ENCODE assay signal across 9 cellular contexts in genomic region chr3:101851833-101852232, GRCh38. TPM values are rescaled to one million over a fixed set of nuclear protein-coding genes. Genes with fewer than 3 reads are reported as not detected.
DNase-seq lines count a peak whose midpoint lies in the region; ATAC-seq, FAIRE-seq and TF ChIP-seq lines count a peak whose summit lies in the region.
"Had no signal": no experiment of that assay in that cellular context is flagged by ENCODE, and none has a peak within 500 bp of the region (broad histone marks: within the 10 kb centered on the region; RNA-seq: fewer than 3 reads in every experiment).

No MANE protein-coding gene starts in this region.

- no peak for TF ChIP-seq RAD21 in GM12878 (IDR thresholded peaks at IDR 0.05; ENCODE audit: insufficient read depth, low read depth, low read length)

- peaks cover 10% of the 10 kb centered on the region for H3K79me1 ChIP-seq in neuronal stem cell (ENCODE audit: low read depth, low read length)

- H4K91ac ChIP-seq in neuronal stem cell (ENCODE audit: low read depth, low read length, poor library complexity) = no peak overlapping the region

- H3K23ac ChIP-seq in neuronal stem cell (ENCODE audit: low read depth, low read length, poor library complexity) = no peak overlapping the region

- H3K4me3 ChIP-seq in cardiac muscle cell (peak overlapping the region; percentile 97), GM12878 (peak overlapping the region; percentile 75), lung (peak overlapping the region; percentile 28), upper lobe of left lung (peak overlapping the region; percentile 16 to 93 (median 73)), neuronal stem cell (ENCODE audit: low read length in 2 of 2) (no peak overlapping the region)

- no peak overlapping the region for H3K27ac ChIP-seq in cardiac muscle cell
- peak overlapping the region; percentile 93 for H3K27ac ChIP-seq in GM12878 (ENCODE audit: control insufficient read depth, insufficient read depth)
- peak overlapping the region; percentile 36 to 39 for H3K27ac ChIP-seq in lung (ENCODE audit: low read depth in 1 of 2, low read length in 1 of 2)
- H3K27ac ChIP-seq in upper lobe of left lung = peak overlapping the region; percentile 98 to 100 (median 99)
- H3K27ac ChIP-seq in neuronal stem cell (replicated peaks; ENCODE audit: low read length) = no peak overlapping the region

- H3K79me2 ChIP-seq in GM12878 (ENCODE audit: control insufficient read depth, insufficient read depth, low read length) = peaks cover 81% of the 10 kb centered on the region

- ATAC-seq in left cardiac atrium (no peak), GM12878 (no peak), lung (ENCODE audit: insufficient read depth, low FRiP score) (no peak), upper lobe of left lung (ENCODE audit: low FRiP score in 2 of 2) (no peak)

- RAD21 ChIA-PET in GM12878 (lab: Charles Lee; ENCODE audit: unreplicated experiment) = interaction anchor here (0.8 to 5.1 kb wide), 32 partner anchors 9 to 384 kb away, joined by 3 to 44 read pairs (median 5); no protein-coding TSS in a partner anchor

- in situ Hi-C loops in GM12878 (cut with MboI) = no loop called here

- CTCF ChIA-PET in GM12878 (lab: Yijun Ruan, JAX) = interaction anchor here (0.5 to 3.3 kb wide), 14 partner anchors 17 to 377 kb away, joined by 3 to 22 read pairs (median 4); no protein-coding TSS in a partner anchor

- POLR2A ChIA-PET in GM12878 (lab: Charles Lee) = interaction anchor here (0.9 to 2.3 kb wide), 12 partner anchors 10 to 186 kb away, joined by 3 to 21 read pairs (median 8); partner anchors contain the start of gene RPL24

- no peak overlapping the region for H2BK5ac ChIP-seq in neuronal stem cell (ENCODE audit: low read length)

- intact Hi-C loops in left cardiac atrium (cut with DNase I) = loop anchor here in 1 of 2 donors (5.0 kb wide), 1 partner anchor 40 kb away; no protein-coding TSS in a partner anchor
- intact Hi-C loops in GM12878 (cut with micrococcal nuclease; ENCODE audit: unreplicated experiment) = loop anchor here (2.0 to 5.0 kb wide), 5 partner anchors 39 to 205 kb away; no protein-coding TSS in a partner anchor

- TF ChIP-seq POLR2A in GM12878 (IDR thresholded peaks at IDR 0.05; ENCODE audit: low read depth, low read length) = no peak
- no peak for TF ChIP-seq POLR2A in upper lobe of left lung (IDR thresholded peaks at IDR 0.05)

- no peak overlapping the region for H2AK5ac ChIP-seq in neuronal stem cell (ENCODE audit: low read depth, low read length)

- no peak for TF ChIP-seq EP300 in GM12878 (IDR thresholded peaks at IDR 0.05; ENCODE audit: borderline replicate concordance in 1 of 2, control insufficient read depth in 1 of 2, low read depth in 2 of 2, low read length in 2 of 2)
- no peak for TF ChIP-seq EP300 in upper lobe of left lung (IDR thresholded peaks at IDR 0.05)

- no peaks in the 10 kb centered on the region for H4K20me1 ChIP-seq in GM12878 (ENCODE audit: control insufficient read depth, insufficient read depth)

- H3K4me2 ChIP-seq in GM12878 (ENCODE audit: control insufficient read depth, insufficient read depth) (peak overlapping the region; percentile 68), neuronal stem cell (ENCODE audit: insufficient read depth, low read length, poor library complexity, severe bottlenecking) (no peak overlapping the region)

- no peak overlapping the region for H3K14ac ChIP-seq in neuronal stem cell (ENCODE audit: low read length)

- no peak overlapping the region for H2BK12ac ChIP-seq in neuronal stem cell (ENCODE audit: low read length)

- SMC1A ChIA-PET in GM12878 (lab: Charles Lee; ENCODE audit: uncharacterized antibody, unreplicated experiment) = interaction anchor here (0.7 to 10.9 kb wide), 36 partner anchors 8 to 377 kb away, joined by 3 to 72 read pairs (median 6); no protein-coding TSS in a partner anchor

- peaks cover 50% of the 10 kb centered on the region for H3K36me3 ChIP-seq in cardiac muscle cell
- H3K36me3 ChIP-seq in GM12878 (ENCODE audit: control insufficient read depth in 2 of 2, insufficient read depth in 2 of 2, low read length in 1 of 2) = peaks cover 16 to 40% of the 10 kb centered on the region in 2 experiments
- peaks cover 18 to 35% of the 10 kb centered on the region in 2 donors for H3K36me3 ChIP-seq in lung (ENCODE audit: control insufficient read depth in 2 of 2, insufficient read depth in 2 of 2, low read length in 2 of 2)
- H3K36me3 ChIP-seq in upper lobe of left lung = peaks cover 39 to 51% (median 45%) of the 10 kb centered on the region in 4 donors
- peaks cover 21 to 50% of the 10 kb centered on the region in 2 donors for H3K36me3 ChIP-seq in neuronal stem cell (replicated peaks in 1 of 2; ENCODE audit: control insufficient read depth in 2 of 2, insufficient read depth in 2 of 2, low read length in 2 of 2)

- FAIRE-seq in GM12878 (lab: Jason Lieb, UNC) = no peak

- H3K9me3 ChIP-seq in cardiac muscle cell (ENCODE audit: low read depth) (no peaks in the 10 kb centered on the region), GM12878 (replicated peaks; ENCODE audit: control insufficient read depth, insufficient read depth, low read length) (no peaks in the 10 kb centered on the region), lung (ENCODE audit: control insufficient read depth in 2 of 2, insufficient read depth in 1 of 2, low read length in 1 of 2) (no peaks in the 10 kb centered on the region), upper lobe of left lung (no peaks in the 10 kb centered on the region), neuronal stem cell (replicated peaks in 1 of 2; ENCODE audit: control insufficient read depth in 2 of 2, insufficient read depth in 1 of 2, low read depth in 1 of 2, low read length in 2 of 2) (no peaks in the 10 kb centered on the region)

- H2BK15ac ChIP-seq in neuronal stem cell (ENCODE audit: low read length) = no peak overlapping the region

- WGBS in GM12878 (ENCODE audit: insufficient coverage, insufficient replicate concordance, low lambda C conversion rate, missing lambda C conversion rate) = 61% methylated on average over 4 of the region's 4 CpGs
- WGBS in lung, 2 donors = 32 to 47% methylated on average over 4 of the region's 4 CpGs
- WGBS in upper lobe of left lung, 2 donors = 38 to 51% methylated on average over 4 of the region's 4 CpGs
- WGBS in neuronal stem cell (ENCODE audit: extremely low coverage in 2 of 2, insufficient read length in 2 of 2, insufficient replicate concordance in 1 of 2), 2 donors = no CpG with 5 or more reads among the region's 4 CpGs

- BruUV-seq in GM12878 (replicated peaks; lab: Mats Ljungman, UMichigan) = no TSS peak

- H2AFZ ChIP-seq in GM12878 (ENCODE audit: control insufficient read depth, low read depth, low read length) (no peak overlapping the region), neuronal stem cell (ENCODE audit: low read length) (no peak overlapping the region)

- H3K4ac ChIP-seq in neuronal stem cell (ENCODE audit: low read length) = no peak overlapping the region

- TF ChIP-seq CTCF in cardiac muscle cell (IDR thresholded peaks at IDR 0.05; ENCODE audit: low read depth, low read length) = no peak
- no peak for TF ChIP-seq CTCF in GM12878 (IDR thresholded peaks at IDR 0.05 in 2 of 3, conservative IDR thresholded peaks at IDR 0.05 in 1 of 3; ENCODE audit: control insufficient read depth in 2 of 3, extremely low read depth in 1 of 3, insufficient read depth in 1 of 3, low read depth in 3 of 3, low read length in 3 of 3)
- TF ChIP-seq CTCF in lung (IDR thresholded peaks at IDR 0.05; ENCODE audit: control extremely low read depth, extremely low read depth) = no peak
- TF ChIP-seq CTCF in upper lobe of left lung (IDR thresholded peaks at IDR 0.05) = no peak

- no peak overlapping the region for H2BK120ac ChIP-seq in neuronal stem cell (ENCODE audit: low read depth, low read length)

- no peak overlapping the region for H4K8ac ChIP-seq in neuronal stem cell (ENCODE audit: low read depth, low read length)

- H3K9ac ChIP-seq in GM12878 (ENCODE audit: control insufficient read depth, insufficient read depth, low read length) (peak overlapping the region; percentile 79), neuronal stem cell (ENCODE audit: low read depth, low read length, poor library complexity) (no peak overlapping the region)

- H3K4me1 ChIP-seq in cardiac muscle cell (ENCODE audit: low read depth) (peaks cover 14% of the 10 kb centered on the region), GM12878 (ENCODE audit: control insufficient read depth, insufficient read depth, low read length) (peaks cover 19% of the 10 kb centered on the region), lung (ENCODE audit: control insufficient read depth in 2 of 2, insufficient read depth in 2 of 2, low read length in 2 of 2) (peaks cover 9% of the 10 kb centered on the region in 2 donors), upper lobe of left lung (peaks cover 38 to 70% (median 43%) of the 10 kb centered on the region in 4 donors), neuronal stem cell (ENCODE audit: control insufficient read depth in 2 of 2, insufficient read depth in 1 of 2, low read depth in 1 of 2, low read length in 2 of 2) (peaks cover 5% of the 10 kb centered on the region in 2 donors)

- H3K27me3 ChIP-seq in cardiac muscle cell (no peaks in the 10 kb centered on the region), GM12878 (replicated peaks in 1 of 2; ENCODE audit: control insufficient read depth in 2 of 2, insufficient read depth in 2 of 2, low read length in 1 of 2) (no peaks in the 10 kb centered on the region), lung (ENCODE audit: control insufficient read depth, insufficient read depth) (no peaks in the 10 kb centered on the region), upper lobe of left lung (no peaks in the 10 kb centered on the region), neuronal stem cell (ENCODE audit: control insufficient read depth in 3 of 3, insufficient read depth in 3 of 3, low read depth in 1 of 3, low read length in 3 of 3) (no peaks in the 10 kb centered on the region)

- DNase-seq in cardiac muscle cell (ENCODE audit: low read depth in 1 of 2, low spot score in 1 of 2) (no peak), left cardiac atrium (no peak), GM12878 (ENCODE audit: low read depth, low spot score) (no peak), lung (ENCODE audit: low spot score) (no peak), upper lobe of left lung (no peak), COLO668 (lab: John Stamatoyannopoulos, UW; ENCODE audit: unreplicated experiment) (no peak), neuronal stem cell (ENCODE audit: low spot score) (no peak)
- no peak for DNase-seq in activated effector memory CD4-positive, alpha-beta T cell treated with Interleukin-2 at 50 U/mL for 16 hours
- DNase-seq: foreskin melanocyte had no signal

- H3K18ac ChIP-seq in neuronal stem cell (ENCODE audit: low read length) = no peak overlapping the region

RNA-seq across cellular contexts. Expression of gene NFKBIZ, which starts 2.5 kb away (rescaled TPM):
- total RNA-seq in cardiac muscle cell (75.5 and 86.5 TPM in 2 replicates), left cardiac atrium (10 to 100 TPM; 34.9 to 39.7 TPM), GM12878 (2014; rRNA removed) (19.0 and 23.6 TPM in 2 replicates), GM12878 (2014; rRNA removed; fragmentation: Illumina TruSeq; extraction: Trizol) (20.1 and 24.3 TPM in 2 replicates), GM12878 (2021) (27.0 and 27.3 TPM in 2 replicates), lung (10 to 100 TPM; 79.0 to 83.7 TPM), upper lobe of left lung (100 to 1,000 TPM in 3 of 6 donors, 10 to 100 TPM in 3; 76.1 to 270 (median 106) TPM)
- polyA plus RNA-seq in cardiac muscle cell (15.4 and 32.6 TPM in 2 replicates), GM12878 (2011; rRNA removed) (50.8 and 53.8 TPM in 2 replicates), GM12878 (2014; fragmentation: Illumina TruSeq; extraction: Trizol) (16.5 and 21.7 TPM in 2 replicates), GM12878 (2014; fragmentation: Nextera tagmentation; extraction: Ambion mirVana) (1 to 10 TPM; 6.3 to 8.9 TPM), GM12878 (2014; rRNA removed) (18.2 TPM in 2 replicates), GM12878 (2016; fragmentation: Nextera tagmentation; extraction: Ambion mirVana) (1 to 10 TPM; 7.7 to 8.5 TPM), lung (10 to 100 TPM; 27.6 to 94.8 TPM)
- 396 and 457 TPM in 2 replicates for total RNA-seq in GM12878 (2013; cell fraction: nucleolus; rRNA removed)
- 15.6 TPM for polyA plus RNA-seq in GM12878 (2011; ENCODE audit: low read depth)
- 22.1 and 28.4 TPM in 2 replicates for polyA plus RNA-seq in GM12878 (2011; cell fraction: cytosol; rRNA removed)
- 95.4 and 129 TPM in 2 replicates for polyA plus RNA-seq in GM12878 (2011; cell fraction: nucleus; rRNA removed)
- 19.3 and 20.9 TPM in 2 replicates for polyA plus RNA-seq in GM12878 (2012)
- polyA minus RNA-seq in GM12878 (2011; rRNA and poly(A)+ RNA removed) = 114 and 135 TPM in 2 replicates
- 25.4 and 32.1 TPM in 2 replicates for polyA minus RNA-seq in GM12878 (2011; cell fraction: cytosol; rRNA and poly(A)+ RNA removed)
- 165 and 223 TPM in 2 replicates for polyA minus RNA-seq in GM12878 (2011; cell fraction: nucleus; rRNA and poly(A)+ RNA removed)
- polyA plus RNA-seq in neuronal stem cell (2013, experiment 1 of 2) = 5.5 TPM
- 6.6 TPM for polyA plus RNA-seq in neuronal stem cell (2013, experiment 2 of 2)

Comparison
In these comparisons a context has a peak if more than half of its experiments do, and no peak if none do; other contexts are left out.
1. H3K27ac ChIP-seq: peak in GM12878 (single experiment), lung (2 of 2) and upper lobe of left lung (4 of 4); none in cardiac muscle cell (single experiment) and neuronal stem cell (single experiment).
2. H3K4me3 ChIP-seq: peak in cardiac muscle cell (single experiment), GM12878 (single experiment), lung (single experiment) and upper lobe of left lung (4 of 4); none in neuronal stem cell (0 of 2).